1 cellular context compared by ENCODE assay signal in genomic region chr1:154967331-154967950, GRCh38.
TF ChIP-seq lines count a peak whose summit lies in the region.

No MANE protein-coding gene starts in this region.

TF ChIP-seq in IMR-90, 13 proteins besides CTCF, POLR2A, EP300 and RAD21:
- TF ChIP-seq RCOR1 (IDR thresholded peaks at IDR 0.05; ENCODE audit: insufficient replicate concordance, low read length) = no peak
- TF ChIP-seq ELK1 (IDR thresholded peaks at IDR 0.05; ENCODE audit: borderline replicate concordance, low read depth, low read length) = no peak
- no peak for TF ChIP-seq MXI1 (IDR thresholded peaks at IDR 0.05; ENCODE audit: borderline replicate concordance, low read depth, low read length)
- TF ChIP-seq MAZ (IDR thresholded peaks at IDR 0.05; ENCODE audit: borderline replicate concordance, low read depth, low read length) = no peak
- no peak for TF ChIP-seq USF2 (IDR thresholded peaks at IDR 0.05; ENCODE audit: low read depth, low read length)
- TF ChIP-seq FOS (IDR thresholded peaks at IDR 0.05; ENCODE audit: low read depth, low read length) = no peak
